In genomic region chr2:63796376-63796775, GRCh38 we compare ENCODE assay signal across 21 cellular contexts. TPM values are rescaled to one million over a fixed set of nuclear protein-coding genes. Genes with fewer than 3 reads are reported as not detected.
A peak's percentile ranks its signal among the peaks of the same experiment; 100 is the strongest.
DNase-seq lines count a peak whose midpoint lies in the region; ATAC-seq and TF ChIP-seq lines count a peak whose summit lies in the region.
"Had no signal": no experiment of that assay in that cellular context is flagged by ENCODE, and none has a peak within 500 bp of the region (broad histone marks: within the 10 kb centered on the region; RNA-seq: fewer than 3 reads in every experiment).

No MANE protein-coding gene starts in this region.

- H3K79me1 ChIP-seq in H9 (ENCODE audit: insufficient read depth, low read depth, low read length, poor library complexity, severe bottlenecking) = no peaks in the 10 kb centered on the region

- H4K91ac ChIP-seq in H9 (ENCODE audit: insufficient read length, low read depth, low read length) = no peak overlapping the region

- H3K9me3 Mint-ChIP-seq in H9 = no peaks in the 10 kb centered on the region; a peak in 1 of 5 replicates
- no peaks in the 10 kb centered on the region for H3K9me3 Mint-ChIP-seq in nephron progenitor cell
- H3K9me3 Mint-ChIP-seq in stimulated activated effector memory CD8-positive, alpha-beta T cell treated with anti-CD3 and anti-CD28 coated beads, Interleukin-12 subunit alpha, Interleukin-12 subunit beta, amount 100 ng/mL, for 72 hours = peaks cover 3% of the 10 kb centered on the region
- peaks cover 5% of the 10 kb centered on the region for H3K9me3 Mint-ChIP-seq in activated CD4-positive, alpha-beta T cell treated with anti-CD3 and anti-CD28 coated beads, Interleukin-2, amount 10 ng/mL, durations not matched to agents 24 days and 14 days

- WGBS in H9 (ENCODE audit: extremely low coverage, insufficient read length, low lambda C conversion rate) = no CpG with 5 or more reads among the region's 2 CpGs

- no peak overlapping the region for H2BK20ac ChIP-seq in H9 (ENCODE audit: low read depth, low read length, poor library complexity, severe bottlenecking)

- no peak overlapping the region for H2BK5ac ChIP-seq in H9 (ENCODE audit: insufficient read length, low read length)

- no peak overlapping the region for H3K14ac ChIP-seq in H9 (ENCODE audit: insufficient read depth, low read length)

- H3K36me3 Mint-ChIP-seq in H9 (ENCODE audit: insufficient read depth in 1 of 3, low read depth in 3 of 3) = peaks cover 0 to 7% (median 2%) of the 10 kb centered on the region in 3 experiments; a peak in 4 of 7 replicates
- H3K36me3 Mint-ChIP-seq in T-helper 17 cell (ENCODE audit: low read depth) = no peaks in the 10 kb centered on the region
- H3K36me3 Mint-ChIP-seq in nephron progenitor cell (ENCODE audit: low read depth) = no peaks in the 10 kb centered on the region
- H3K36me3 Mint-ChIP-seq in stimulated activated effector memory CD8-positive, alpha-beta T cell treated with anti-CD3 and anti-CD28 coated beads, Interleukin-12 subunit alpha, Interleukin-12 subunit beta, amount 100 ng/mL, for 72 hours = no peaks in the 10 kb centered on the region
- H3K36me3 Mint-ChIP-seq in activated CD4-positive, alpha-beta T cell treated with anti-CD3 and anti-CD28 coated beads, Interleukin-2, amount 10 ng/mL, durations not matched to agents 24 days and 14 days (ENCODE audit: low read depth) = no peaks in the 10 kb centered on the region
- H3K36me3 Mint-ChIP-seq: CD4-positive, alpha-beta memory T cell; IgD-negative memory B cell had no signal

- no peak overlapping the region for H3K56ac ChIP-seq in H9 (ENCODE audit: insufficient read length, low read depth, low read length)

- no peaks in the 10 kb centered on the region for H3K79me2 ChIP-seq in H9 (ENCODE audit: insufficient read depth, low read length)

- DNase-seq in H9 = no peak
- DNase-seq in T-helper 17 cell = no peak
- no peak for DNase-seq in nephron progenitor cell
- DNase-seq in stimulated activated effector memory CD8-positive, alpha-beta T cell treated with anti-CD3 and anti-CD28 coated beads, Interleukin-12 subunit alpha, Interleukin-12 subunit beta, amount 100 ng/mL, for 72 hours (ENCODE audit: low spot score in 2 of 2) = no peak
- no peak for DNase-seq in NCI-H2029 treated with DMSO at 0.1 percent for 48 hours (lab: John Stamatoyannopoulos, UW)
- no peak for DNase-seq in activated CD4-positive, alpha-beta T cell treated with anti-CD3 and anti-CD28 coated beads, Interleukin-2, amount 10 ng/mL, durations not matched to agents 24 days and 14 days
- DNase-seq: C1 segment of cervical spinal cord; CD4-positive, alpha-beta memory T cell; COR-L47; EL; GDM1; MM.1S; NCI-H2029; NCI-H2227 treated with DMSO at 0.1 percent for 48 hours; NCI-H526 treated with DMSO at 0.1 percent for 48 hours; Right ventricle myocardium superior; RPMI8226 had no signal

- H3K4me3 Mint-ChIP-seq in H9 (no peak overlapping the region), T-helper 17 cell (no peak overlapping the region), nephron progenitor cell (no peak overlapping the region)
- H3K4me3 Mint-ChIP-seq in stimulated activated effector memory CD8-positive, alpha-beta T cell treated with anti-CD3 and anti-CD28 coated beads, Interleukin-12 subunit alpha, Interleukin-12 subunit beta, amount 100 ng/mL, for 72 hours = no peak overlapping the region
- H3K4me3 Mint-ChIP-seq in activated CD4-positive, alpha-beta T cell treated with anti-CD3 and anti-CD28 coated beads, Interleukin-2, amount 10 ng/mL, durations not matched to agents 24 days and 14 days = no peak overlapping the region
- H3K4me3 Mint-ChIP-seq: CD4-positive, alpha-beta memory T cell; IgD-negative memory B cell had no signal

- H3T11ph ChIP-seq in H9 (ENCODE audit: low read length) = no peak overlapping the region

- no peak overlapping the region for H2AK5ac ChIP-seq in H9 (ENCODE audit: insufficient read length, low read length)

- no peak for ATAC-seq in T-helper 17 cell
- no peak for ATAC-seq in stimulated activated effector memory CD8-positive, alpha-beta T cell treated with anti-CD3 and anti-CD28 coated beads, Interleukin-12 subunit alpha, Interleukin-12 subunit beta, amount 100 ng/mL, for 72 hours
- no peak for ATAC-seq in HG02852 (IDR thresholded peaks at IDR 0.05; ENCODE audit: unreplicated experiment)
- ATAC-seq: GM12878 had no signal

- no peak overlapping the region for H3K18ac ChIP-seq in H9 (ENCODE audit: insufficient read length, low read depth, low read length)

- no peaks in the 10 kb centered on the region for H3K4me1 ChIP-seq in H9 (ENCODE audit: insufficient read depth, low read length)

- H4K20me1 ChIP-seq in H9 (ENCODE audit: control insufficient read depth, insufficient read depth, insufficient read length) = no peaks in the 10 kb centered on the region

- H3K27me3 Mint-ChIP-seq in H9 (ENCODE audit: low read depth) (no peaks in the 10 kb centered on the region), T-helper 17 cell (no peaks in the 10 kb centered on the region), nephron progenitor cell (ENCODE audit: low read depth, poor library complexity) (no peaks in the 10 kb centered on the region)
- H3K27me3 Mint-ChIP-seq in activated CD4-positive, alpha-beta T cell treated with anti-CD3 and anti-CD28 coated beads, Interleukin-2, amount 10 ng/mL, durations not matched to agents 24 days and 14 days = peaks cover 2% of the 10 kb centered on the region
- H3K27me3 Mint-ChIP-seq: CD4-positive, alpha-beta memory T cell had no signal

- no peaks in the 10 kb centered on the region; the same call in 1 of the 2 replicates for H3K27me3 ChIP-seq in H9 (ENCODE audit: insufficient read depth, low read length)

- peaks cover 14 to 20% of the 10 kb centered on the region in 2 experiments for H3K4me1 Mint-ChIP-seq in H9
- no peaks in the 10 kb centered on the region for H3K4me1 Mint-ChIP-seq in T-helper 17 cell
- H3K4me1 Mint-ChIP-seq in nephron progenitor cell = no peaks in the 10 kb centered on the region
- H3K4me1 Mint-ChIP-seq in stimulated activated effector memory CD8-positive, alpha-beta T cell treated with anti-CD3 and anti-CD28 coated beads, Interleukin-12 subunit alpha, Interleukin-12 subunit beta, amount 100 ng/mL, for 72 hours = peaks cover 7% of the 10 kb centered on the region
- H3K4me1 Mint-ChIP-seq in activated CD4-positive, alpha-beta T cell treated with anti-CD3 and anti-CD28 coated beads, Interleukin-2, amount 10 ng/mL, durations not matched to agents 24 days and 14 days = peaks cover 3% of the 10 kb centered on the region
- H3K4me1 Mint-ChIP-seq: CD4-positive, alpha-beta memory T cell; IgD-negative memory B cell had no signal

- intact Hi-C loops in activated CD4-positive, alpha-beta T cell treated with anti-CD3 and anti-CD28 coated beads, Interleukin-2, amount 10 ng/mL, durations not matched to agents 24 days and 14 days (cut with micrococcal nuclease) = no loop called here

- H3K23ac ChIP-seq in H9 (ENCODE audit: insufficient read length, low read depth, low read length) = no peak overlapping the region

- H4K8ac ChIP-seq in H9 (replicated peaks; ENCODE audit: insufficient read length, low read depth, low read length) = no peak overlapping the region

- H3K4me2 ChIP-seq in H9 (ENCODE audit: insufficient read depth, insufficient read length, low read length) = no peak overlapping the region
- H3K4me2 ChIP-seq: KMS-11 had no signal

- no peak overlapping the region for H3K4ac ChIP-seq in H9 (ENCODE audit: low read depth, low read length)

- no peak overlapping the region for H2BK12ac ChIP-seq in H9 (ENCODE audit: insufficient read length, low read depth, low read length)

- H2AFZ ChIP-seq in H9 (ENCODE audit: low read length) = no peak overlapping the region

- no peaks in the 10 kb centered on the region for H3K23me2 ChIP-seq in H9 (ENCODE audit: insufficient read length, low read depth, low read length, poor library complexity, severe bottlenecking)

- no peak overlapping the region for H2BK120ac ChIP-seq in H9 (ENCODE audit: low read depth, low read length, poor library complexity, severe bottlenecking)

- H3K9ac ChIP-seq in H9 (ENCODE audit: extremely low read depth, insufficient read length, low read length) = no peak overlapping the region
- H3K9ac ChIP-seq: KMS-11 had no signal

- H4K5ac ChIP-seq in H9 (ENCODE audit: insufficient read length, low read depth, low read length) = no peak overlapping the region

- H3K27ac ChIP-seq in H9 (ENCODE audit: insufficient read length, low read depth, low read length) = no peak overlapping the region
- H3K27ac ChIP-seq: KMS-11 had no signal

- TF ChIP-seq CTCF in H9 (conservative IDR thresholded peaks at IDR 0.05) = no peak
- no peak for TF ChIP-seq CTCF in nephron progenitor cell (IDR thresholded peaks at IDR 0.05)

- H2BK15ac ChIP-seq in H9 (ENCODE audit: low read depth, low read length) = no peak overlapping the region

- H3K27ac Mint-ChIP-seq in H9 (peak overlapping the region in 2 of 3 experiments; percentile 54 to 68; a peak in 3 of 7 replicates), T-helper 17 cell (peak overlapping the region; percentile 3), nephron progenitor cell (peak overlapping the region; percentile 66)
- H3K27ac Mint-ChIP-seq in stimulated activated effector memory CD8-positive, alpha-beta T cell treated with anti-CD3 and anti-CD28 coated beads, Interleukin-12 subunit alpha, Interleukin-12 subunit beta, amount 100 ng/mL, for 72 hours = peak overlapping the region; percentile 40
- H3K27ac Mint-ChIP-seq in activated CD4-positive, alpha-beta T cell treated with anti-CD3 and anti-CD28 coated beads, Interleukin-2, amount 10 ng/mL, durations not matched to agents 24 days and 14 days = no peak overlapping the region
- H3K27ac Mint-ChIP-seq: CD4-positive, alpha-beta memory T cell; IgD-negative memory B cell had no signal

- no peaks in the 10 kb centered on the region for H3K9me3 ChIP-seq in H9 (ENCODE audit: control insufficient read depth, low read depth, low read length)
- H3K9me3 ChIP-seq in T-helper 17 cell (ENCODE audit: control insufficient read depth, low read length, poor library complexity, severe bottlenecking) = no peaks in the 10 kb centered on the region

RNA-seq across cellular contexts. Expression of gene UGP2, which starts 45.3 kb away (rescaled TPM):
- total RNA-seq in H9 (2021) = 848 and 883 TPM in 2 replicates
- total RNA-seq in T-helper 17 cell = 10 to 100 TPM; 68.7 to 82.7 TPM
- total RNA-seq in activated CD4-positive, alpha-beta T cell treated with anti-CD3 and anti-CD28 coated beads, Interleukin-2, amount 10 ng/mL, durations not matched to agents 24 days and 14 days = 66.3 and 66.5 TPM in 2 replicates

Comparison
In these comparisons a context has a peak if more than half of its experiments do, and no peak if none do; other contexts are left out.
1. RNA of gene UGP2, which starts 45.3 kb away (total RNA-seq): 848 to 883 TPM in H9; 68.7 to 82.7 TPM in T-helper 17 cell and 66.3 to 66.5 TPM in activated CD4-positive, alpha-beta T cell treated with anti-CD3 and anti-CD28 coated beads, Interleukin-2, amount 10 ng/mL, durations not matched to agents 24 days and 14 days; every median in the first group is over 10 times any median in the second.